17 cellular contexts compared by ENCODE assay signal in the genomic region with DNA sequence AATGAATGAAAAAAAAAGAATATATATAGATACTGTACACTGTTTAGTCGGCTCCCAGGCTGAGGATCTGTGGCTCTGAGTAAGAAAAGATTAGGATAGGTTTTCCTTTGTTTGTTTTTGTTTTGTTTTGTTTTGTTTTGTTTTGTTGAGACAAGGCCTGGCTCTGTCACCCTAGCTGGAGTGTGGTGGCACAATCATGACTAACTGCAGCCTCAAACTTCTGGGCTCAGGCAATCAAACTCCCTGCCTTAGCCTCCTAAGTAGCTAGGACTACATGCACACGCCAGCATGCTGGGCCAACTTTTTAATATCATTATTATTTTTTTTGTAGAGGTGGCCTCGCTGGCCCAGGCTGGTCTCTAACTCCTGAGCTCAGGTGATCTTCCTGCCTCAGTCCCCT.
A peak's percentile ranks its signal among the peaks of the same experiment; 100 is the strongest.
DNase-seq lines count a peak whose midpoint lies in the region; ATAC-seq and TF ChIP-seq lines count a peak whose summit lies in the region.
"Had no signal": no experiment of that assay in that cellular context is flagged by ENCODE, and none has a peak within 500 bp of the region (broad histone marks: within the 10 kb centered on the region; RNA-seq: fewer than 3 reads in every experiment).

No MANE protein-coding gene starts in this region.

- no peaks in the 10 kb centered on the region for H3K36me3 Mint-ChIP-seq in neural progenitor cell
- H3K36me3 Mint-ChIP-seq in WTC11: no peaks in the 10 kb centered on the region
- H3K36me3 Mint-ChIP-seq: CD4-positive, alpha-beta memory T cell; IgD-negative memory B cell had no signal

- H3K27me3 Mint-ChIP-seq in neural progenitor cell (ENCODE audit: insufficient read depth, low read depth) (peaks cover 3% of the 10 kb centered on the region), WTC11 (ENCODE audit: low read depth) (no peaks in the 10 kb centered on the region; the same call in 1 of the 2 replicates)
- H3K27me3 Mint-ChIP-seq: CD4-positive, alpha-beta memory T cell had no signal

- POLR2A ChIA-PET in SK-N-SH (lab: Yijun Ruan, JAX) (no interaction called here), WTC11 (lab: Charles Lee) (no interaction called here)

- CTCF ChIA-PET in SK-N-SH (lab: Yijun Ruan, JAX) (interaction anchor here (0.6 kb wide), 1 partner anchor 90 kb away, joined by 3 read pairs; no protein-coding TSS in a partner anchor), WTC11 (lab: Charles Lee) (interaction anchor here (0.9 kb wide), 1 partner anchor 37 kb away, joined by 3 read pairs; no protein-coding TSS in a partner anchor)

- H3F3A ChIP-seq in neural progenitor cell (ENCODE audit: low read depth) (no peaks in the 10 kb centered on the region), SK-N-SH (replicated peaks; ENCODE audit: insufficient read depth) (no peaks in the 10 kb centered on the region)

- no peaks in the 10 kb centered on the region for H4K20me1 ChIP-seq in neural progenitor cell (ENCODE audit: low read depth)
- H4K20me1 ChIP-seq in SK-N-SH (ENCODE audit: insufficient read depth): no peaks in the 10 kb centered on the region

- no peaks in the 10 kb centered on the region for H3K79me2 ChIP-seq in neural progenitor cell (ENCODE audit: low read depth)
- no peaks in the 10 kb centered on the region for H3K79me2 ChIP-seq in SK-N-SH (ENCODE audit: insufficient read depth)

- TF ChIP-seq EP300 in SK-N-SH (IDR thresholded peaks at IDR 0.05; ENCODE audit: borderline replicate concordance in 1 of 2, low read depth in 1 of 2, low read length in 1 of 2): no peak

- DNase-seq in H4 (ENCODE audit: low spot score) (peak; percentile 27), MG63 (peak; percentile 11), epithelial cell of esophagus (ENCODE audit: low read depth) (peak; percentile 25), neural progenitor cell (ENCODE audit: low spot score) (no peak), SK-N-SH (no peak), WTC11 (ENCODE audit: low spot score) (no peak)
- DNase-seq: BE2C; CD4-positive, alpha-beta memory T cell; COR-L47; DMS153; GM23248; H9 had no signal

- H3K4me3 ChIP-seq in MG63: no peak overlapping the region
- H3K4me3 ChIP-seq in epithelial cell of esophagus (ENCODE audit: low read length): no peak overlapping the region
- no peak overlapping the region for H3K4me3 ChIP-seq in neural progenitor cell
- no peak overlapping the region for H3K4me3 ChIP-seq in SK-N-SH (ENCODE audit: low read depth in 2 of 2, low read length in 1 of 2)
- H3K4me3 ChIP-seq: A549, GM12878, GM23248 had no signal

- no peaks in the 10 kb centered on the region for H3K27me3 ChIP-seq in MG63
- H3K27me3 ChIP-seq in neural progenitor cell: no peaks in the 10 kb centered on the region
- no peaks in the 10 kb centered on the region for H3K27me3 ChIP-seq in SK-N-SH (ENCODE audit: insufficient read depth)
- H3K27me3 ChIP-seq: BE2C had no signal

- H3K9me2 ChIP-seq in SK-N-SH: 0 out of 2 replicates have a peak, but pooled peaks cover 4% of the 10 kb centered on the region

- H3K4me1 ChIP-seq in neural progenitor cell: no peaks in the 10 kb centered on the region
- no peaks in the 10 kb centered on the region for H3K4me1 ChIP-seq in SK-N-SH (ENCODE audit: control insufficient read depth in 1 of 2, insufficient read depth in 2 of 2, low read depth in 1 of 2, low read length in 1 of 2)
- H3K4me1 ChIP-seq: A549, BE2C had no signal

- no peaks in the 10 kb centered on the region for H3K36me3 ChIP-seq in MG63
- no peaks in the 10 kb centered on the region for H3K36me3 ChIP-seq in neural progenitor cell
- no peaks in the 10 kb centered on the region for H3K36me3 ChIP-seq in SK-N-SH (replicated peaks in 1 of 2; ENCODE audit: control insufficient read depth in 1 of 2, insufficient read depth in 2 of 2, low read length in 1 of 2)
- H3K36me3 ChIP-seq: BE2C had no signal

- no peak for TF ChIP-seq CTCF in epithelial cell of esophagus (IDR thresholded peaks at IDR 0.05; ENCODE audit: insufficient read depth, low read depth, low read length, missing control alignments)
- no peak for TF ChIP-seq CTCF in neural progenitor cell (IDR thresholded peaks at IDR 0.05)
- TF ChIP-seq CTCF in SK-N-SH (IDR thresholded peaks at IDR 0.05): no peak
- TF ChIP-seq CTCF in WTC11 (IDR thresholded peaks at IDR 0.05): no peak

- peaks cover 7% of the 10 kb centered on the region for H3K4me1 Mint-ChIP-seq in neural progenitor cell
- H3K4me1 Mint-ChIP-seq in WTC11: no peaks in the 10 kb centered on the region
- H3K4me1 Mint-ChIP-seq: CD4-positive, alpha-beta memory T cell; IgD-negative memory B cell had no signal

- no peaks in the 10 kb centered on the region for H3K9me3 ChIP-seq in MG63
- no peaks in the 10 kb centered on the region for H3K9me3 ChIP-seq in neural progenitor cell (ENCODE audit: low read depth)
- no peaks in the 10 kb centered on the region; the same call in 1 of the 2 replicates for H3K9me3 ChIP-seq in SK-N-SH
- H3K9me3 ChIP-seq: A549, BE2C had no signal

- no peak for TF ChIP-seq RAD21 in SK-N-SH (IDR thresholded peaks at IDR 0.05; ENCODE audit: low read length)

- 51% methylated on average over 3 of the region's 3 CpGs for WGBS in SK-N-SH (ENCODE audit: low lambda C conversion rate)

- peak overlapping the region; percentile 52 for H2AFZ ChIP-seq in neural progenitor cell (replicated peaks)
- H2AFZ ChIP-seq in SK-N-SH (ENCODE audit: low read depth): no peak overlapping the region
- H2AFZ ChIP-seq: GM23248 had no signal

- H3K27ac Mint-ChIP-seq in neural progenitor cell (no peak overlapping the region), WTC11 (no peak overlapping the region)
- H3K27ac Mint-ChIP-seq: CD4-positive, alpha-beta memory T cell; H9; IgD-negative memory B cell had no signal

- ATAC-seq in HG03108 (IDR thresholded peaks at IDR 0.05; ENCODE audit: unreplicated experiment): no peak
- no peak for ATAC-seq in WTC11
- ATAC-seq: A549, GM12878 had no signal

- no peaks in the 10 kb centered on the region for H3K9me3 Mint-ChIP-seq in neural progenitor cell
- H3K9me3 Mint-ChIP-seq in WTC11: no peaks in the 10 kb centered on the region
- H3K9me3 Mint-ChIP-seq: CD4-positive, alpha-beta memory T cell; H9; IgD-negative memory B cell had no signal

- H3K27ac ChIP-seq in neural progenitor cell (no peak overlapping the region), SK-N-SH (ENCODE audit: low read depth in 2 of 2, low read length in 1 of 2) (no peak overlapping the region)
- H3K27ac ChIP-seq: A549, C4-2B, GM23248 had no signal

- H3K9ac ChIP-seq in neural progenitor cell (no peak overlapping the region), SK-N-SH (no peak overlapping the region)
- H3K9ac ChIP-seq: GM23248 had no signal

- H3K4me2 ChIP-seq in neural progenitor cell (no peak overlapping the region), SK-N-SH (no peak overlapping the region)
- H3K4me2 ChIP-seq: A549 had no signal

- H3K4me3 Mint-ChIP-seq in neural progenitor cell (no peak overlapping the region), WTC11 (no peak overlapping the region)
- H3K4me3 Mint-ChIP-seq: CD4-positive, alpha-beta memory T cell; H9; IgD-negative memory B cell had no signal

TF ChIP-seq in SK-N-SH, 30 proteins besides CTCF, POLR2A, EP300 and RAD21:
- TF ChIP-seq, protein P1, sequence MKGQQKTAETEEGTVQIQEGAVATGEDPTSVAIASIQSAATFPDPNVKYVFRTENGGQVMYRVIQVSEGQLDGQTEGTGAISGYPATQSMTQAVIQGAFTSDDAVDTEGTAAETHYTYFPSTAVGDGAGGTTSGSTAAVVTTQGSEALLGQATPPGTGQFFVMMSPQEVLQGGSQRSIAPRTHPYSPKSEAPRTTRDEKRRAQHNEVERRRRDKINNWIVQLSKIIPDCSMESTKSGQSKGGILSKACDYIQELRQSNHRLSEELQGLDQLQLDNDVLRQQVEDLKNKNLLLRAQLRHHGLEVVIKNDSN (IDR thresholded peaks at IDR 0.05; ENCODE audit: borderline replicate concordance, low read depth): no peak
- TF ChIP-seq ELF1 (IDR thresholded peaks at IDR 0.05) (no peak), FOSL2 (IDR thresholded peaks at IDR 0.05; ENCODE audit: borderline replicate concordance, low read depth) (no peak)

TF ChIP-seq in WTC11, 78 proteins besides CTCF, POLR2A, EP300 and RAD21 (continues in another document):
- TF ChIP-seq NR1H2 (CRISPR knock-in tag; IDR thresholded peaks at IDR 0.05) (no peak), KAT7 (CRISPR knock-in tag; IDR thresholded peaks at IDR 0.05; ENCODE audit: borderline replicate concordance) (no peak), ESRRA (CRISPR knock-in tag; IDR thresholded peaks at IDR 0.05; ENCODE audit: borderline replicate concordance) (no peak), ZNF138 (CRISPR knock-in tag; conservative IDR thresholded peaks at IDR 0.05) (no peak), FOXP1 (CRISPR knock-in tag; IDR thresholded peaks at IDR 0.05; ENCODE audit: borderline replicate concordance) (no peak)
- TF ChIP-seq, protein P2, sequence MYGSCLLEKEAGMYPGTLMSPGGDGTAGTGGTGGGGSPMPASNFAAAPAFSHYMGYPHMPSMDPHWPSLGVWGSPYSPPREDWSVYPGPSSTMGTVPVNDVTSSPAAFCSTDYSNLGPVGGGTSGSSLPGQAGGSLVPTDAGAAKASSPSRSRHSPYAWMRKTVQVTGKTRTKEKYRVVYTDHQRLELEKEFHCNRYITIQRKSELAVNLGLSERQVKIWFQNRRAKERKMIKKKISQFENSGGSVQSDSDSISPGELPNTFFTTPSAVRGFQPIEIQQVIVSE (CRISPR knock-in tag; IDR thresholded peaks at IDR 0.05; ENCODE audit: borderline replicate concordance): no peak
- TF ChIP-seq, protein P3, sequence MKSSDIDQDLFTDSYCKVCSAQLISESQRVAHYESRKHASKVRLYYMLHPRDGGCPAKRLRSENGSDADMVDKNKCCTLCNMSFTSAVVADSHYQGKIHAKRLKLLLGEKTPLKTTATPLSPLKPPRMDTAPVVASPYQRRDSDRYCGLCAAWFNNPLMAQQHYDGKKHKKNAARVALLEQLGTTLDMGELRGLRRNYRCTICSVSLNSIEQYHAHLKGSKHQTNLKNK (CRISPR knock-in tag; IDR thresholded peaks at IDR 0.05): no peak
- TF ChIP-seq, protein P4, sequence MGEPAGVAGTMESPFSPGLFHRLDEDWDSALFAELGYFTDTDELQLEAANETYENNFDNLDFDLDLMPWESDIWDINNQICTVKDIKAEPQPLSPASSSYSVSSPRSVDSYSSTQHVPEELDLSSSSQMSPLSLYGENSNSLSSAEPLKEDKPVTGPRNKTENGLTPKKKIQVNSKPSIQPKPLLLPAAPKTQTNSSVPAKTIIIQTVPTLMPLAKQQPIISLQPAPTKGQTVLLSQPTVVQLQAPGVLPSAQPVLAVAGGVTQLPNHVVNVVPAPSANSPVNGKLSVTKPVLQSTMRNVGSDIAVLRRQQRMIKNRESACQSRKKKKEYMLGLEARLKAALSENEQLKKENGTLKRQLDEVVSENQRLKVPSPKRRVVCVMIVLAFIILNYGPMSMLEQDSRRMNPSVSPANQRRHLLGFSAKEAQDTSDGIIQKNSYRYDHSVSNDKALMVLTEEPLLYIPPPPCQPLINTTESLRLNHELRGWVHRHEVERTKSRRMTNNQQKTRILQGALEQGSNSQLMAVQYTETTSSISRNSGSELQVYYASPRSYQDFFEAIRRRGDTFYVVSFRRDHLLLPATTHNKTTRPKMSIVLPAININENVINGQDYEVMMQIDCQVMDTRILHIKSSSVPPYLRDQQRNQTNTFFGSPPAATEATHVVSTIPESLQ (CRISPR knock-in tag; IDR thresholded peaks at IDR 0.05): no peak

Comparison
In these comparisons a context has a peak if more than half of its experiments do, and no peak if none do; other contexts are left out.
1. DNase-seq: peak in H4 (single experiment), MG63 (single experiment) and epithelial cell of esophagus (single experiment); none in neural progenitor cell (single experiment), SK-N-SH (single experiment) and WTC11 (single experiment).